15 cellular contexts compared by ENCODE assay signal in genomic region chr14:57161583-57161982, GRCh38.
DNase-seq lines count a peak whose midpoint lies in the region; FAIRE-seq lines count a peak whose summit lies in the region.
"Had no signal": no experiment of that assay in that cellular context is flagged by ENCODE, and none has a peak within 500 bp of the region (broad histone marks: within the 10 kb centered on the region; RNA-seq: fewer than 3 reads in every experiment).

No MANE protein-coding gene starts in this region.

- DNase-seq in NCI-H748 (lab: John Stamatoyannopoulos, UW; ENCODE audit: unreplicated experiment): peak; percentile 58
- no peak for DNase-seq in NCI-H748 treated with DMSO at 0.1 percent for 48 hours (lab: John Stamatoyannopoulos, UW)
- DNase-seq in NCI-H1417 (lab: John Stamatoyannopoulos, UW): peak in 2 of 3 experiments; percentile 55 to 86
- DNase-seq in NCI-H774 (lab: John Stamatoyannopoulos, UW): peak; percentile 3
- no peak for DNase-seq in urothelium cell line (ENCODE audit: low spot score)
- no peak for DNase-seq in NCI-H2107 (lab: John Stamatoyannopoulos, UW)
- DNase-seq in stimulated activated CD4-positive, alpha-beta T cell treated with anti-CD3 and anti-CD28 coated beads, Interleukin-15, amount 100 ng/mL, for 24 hours: no peak
- DNase-seq: C1 segment of cervical spinal cord; Calu3; CD4-positive, alpha-beta T cell; DMS 273 treated with DMSO at 0.1 percent for 48 hours; DMS79 treated with DMSO at 0.1 percent for 48 hours; EL had no signal

- FAIRE-seq in urothelium cell line (lab: Jason Lieb, UNC): peak; percentile 23
- FAIRE-seq: A204.1, GM19239 had no signal

Comparison
In these comparisons a context has a peak if more than half of its experiments do, and no peak if none do; other contexts are left out.
1. DNase-seq: peak in NCI-H748 (single experiment), NCI-H1417 (2 of 3) and NCI-H774 (single experiment); none in NCI-H748 treated with DMSO at 0.1 percent for 48 hours (single experiment), urothelium cell line (single experiment), NCI-H2107 (single experiment) and stimulated activated CD4-positive, alpha-beta T cell treated with anti-CD3 and anti-CD28 coated beads, Interleukin-15, amount 100 ng/mL, for 24 hours (single experiment).